ENCODE assay signal across 19 cellular contexts in the genomic region with DNA sequence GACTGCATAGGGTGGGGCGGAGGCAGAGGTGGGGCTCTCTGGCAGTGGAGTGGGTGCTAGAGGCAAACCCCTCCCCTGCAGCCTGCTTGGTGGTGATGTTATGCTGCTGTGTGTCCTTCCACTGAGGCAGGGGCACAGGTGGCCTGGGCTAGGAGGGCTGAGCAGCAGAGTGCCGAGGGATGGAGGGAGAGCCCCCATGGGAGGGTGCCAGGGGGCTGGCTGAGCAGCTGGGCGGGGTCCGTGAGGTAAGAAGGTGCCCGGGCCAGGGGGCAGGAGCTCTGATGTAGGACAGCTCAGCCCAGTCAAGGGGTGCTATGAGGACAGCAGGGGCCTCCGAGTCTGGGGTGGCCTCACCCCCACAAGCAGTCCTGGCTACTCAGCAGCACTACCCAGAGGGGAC. TPM values are rescaled to one million over a fixed set of nuclear protein-coding genes. Genes with fewer than 3 reads are reported as not detected.
"Had no signal": no experiment of that assay in that cellular context is flagged by ENCODE, and none has a peak within 500 bp of the region (broad histone marks: within the 10 kb centered on the region; RNA-seq: fewer than 3 reads in every experiment).

No MANE protein-coding gene starts in this region.

- H3K27me3 Mint-ChIP-seq: activated naive CD8-positive, alpha-beta T cell had no signal

- H3K27ac ChIP-seq: colonic mucosa had no signal

- DNase-seq: activated CD4-positive, alpha-beta T cell treated with anti-CD3 and anti-CD28 coated beads for 48 hours; activated CD4-positive, CD25-positive, alpha-beta regulatory T cell; activated CD8-positive, alpha-beta memory T cell treated with anti-CD3 and anti-CD28 coated beads for 24 hours; activated CD8-positive, alpha-beta memory T cell treated with anti-CD3 and anti-CD28 coated beads, Interleukin-2, amount 50 U/mL, for 48 hours; colonic mucosa; left colon; midbrain; nephron progenitor cell; occipital lobe; right cardiac atrium; SIG-M5; stimulated activated naive CD8-positive, alpha-beta T cell treated with anti-CD3 and anti-CD28 coated beads, Interleukin-15, amount 100 ng/mL, for 72 hours; T-helper 1 cell; T-helper 9 cell; trophoblast cell had no signal

- H3K27ac Mint-ChIP-seq: activated naive CD8-positive, alpha-beta T cell; nephron progenitor cell; progenitor cell of endocrine pancreas had no signal

- H3K36me3 ChIP-seq: colonic mucosa, esophagus muscularis mucosa had no signal

- H3K9me3 ChIP-seq: colonic mucosa, esophagus muscularis mucosa had no signal

- H3K4me3 Mint-ChIP-seq: activated naive CD8-positive, alpha-beta T cell; nephron progenitor cell; stimulated activated naive CD8-positive, alpha-beta T cell treated with anti-CD3 and anti-CD28 coated beads, Interleukin-15, amount 100 ng/mL, for 72 hours had no signal

- H3K9me3 Mint-ChIP-seq: nephron progenitor cell; stimulated activated naive CD8-positive, alpha-beta T cell treated with anti-CD3 and anti-CD28 coated beads, Interleukin-15, amount 100 ng/mL, for 72 hours had no signal

- ATAC-seq: left colon; right cardiac atrium; SK-N-SH treated with all-trans-retinoic acid at 6 μM for 48 hours; stimulated activated naive CD8-positive, alpha-beta T cell treated with anti-CD3 and anti-CD28 coated beads, Interleukin-15, amount 100 ng/mL, for 72 hours had no signal

- H3K4me3 ChIP-seq: colonic mucosa had no signal

- H3K4me1 ChIP-seq: colonic mucosa had no signal

RNA-seq across cellular contexts. Expression of gene CLDN5, which starts 4.2 kb away (rescaled TPM):
- total RNA-seq: progenitor cell of endocrine pancreas had no signal
